Comparison of ENCODE assay signal across 9 cellular contexts in the genomic region with DNA sequence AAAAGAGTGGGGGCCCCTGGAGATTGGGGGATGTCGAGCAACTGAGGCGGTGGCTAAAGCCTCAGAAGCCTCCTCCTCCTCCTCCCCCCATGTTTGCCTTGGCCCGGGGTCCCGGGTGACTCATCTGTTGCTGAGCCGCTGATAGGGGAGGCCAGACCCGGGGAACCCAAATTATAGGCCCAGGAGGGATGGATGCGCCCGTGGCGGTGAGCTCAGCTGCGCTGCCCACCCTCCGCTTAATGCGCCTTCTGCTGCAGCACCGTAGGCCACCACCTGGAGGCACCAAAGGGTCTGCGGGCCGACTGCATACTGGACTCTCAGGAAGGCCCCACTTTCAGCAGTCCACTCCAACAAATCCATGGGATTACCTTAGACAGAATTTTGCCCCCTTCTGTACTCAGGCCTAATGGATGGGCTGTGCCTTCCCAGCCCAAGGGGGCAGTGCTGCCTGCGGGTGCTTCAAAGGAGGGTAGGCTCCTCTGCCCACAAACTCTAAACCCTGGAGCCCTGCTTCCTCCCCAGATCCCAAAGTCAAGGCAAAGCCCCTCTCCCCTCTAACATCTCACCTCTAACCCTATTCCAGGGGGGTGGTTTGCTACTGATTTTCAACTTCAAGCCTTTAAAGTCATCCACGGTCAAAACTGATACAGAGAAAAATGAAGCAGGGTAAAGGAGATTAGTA. TPM values are rescaled to one million over a fixed set of nuclear protein-coding genes. Genes with fewer than 3 reads are reported as not detected.
DNase-seq lines count a peak whose midpoint lies in the region; ATAC-seq, FAIRE-seq and TF ChIP-seq lines count a peak whose summit lies in the region.
"Had no signal": no experiment of that assay in that cellular context is flagged by ENCODE, and none has a peak within 500 bp of the region (broad histone marks: within the 10 kb centered on the region; RNA-seq: fewer than 3 reads in every experiment).

No MANE protein-coding gene starts in this region.

- H3K36me3 ChIP-seq in DOHH2 (ENCODE audit: control insufficient read depth, low read length) (no peaks in the 10 kb centered on the region), SU-DHL-6 (ENCODE audit: low read length) (no peaks in the 10 kb centered on the region), esophagus squamous epithelium (no peaks in the 10 kb centered on the region), pancreas (no peaks in the 10 kb centered on the region)

- DNase-seq in esophagus squamous epithelium (lab: John Stamatoyannopoulos, UW): no peak
- peak in 3 of 6 donors; percentile 49 to 82 (median 53) for DNase-seq in pancreas
- DNase-seq in OCI-M1 (lab: John Stamatoyannopoulos, UW): no peak
- DNase-seq in GM19239 (ENCODE audit: insufficient read length, low spot score): no peak
- DNase-seq in GF-D8 (lab: John Stamatoyannopoulos, UW): no peak

- H2AFZ ChIP-seq in SU-DHL-6 (ENCODE audit: low read depth, low read length, severe bottlenecking): no peak overlapping the region

- H3K4me1 ChIP-seq in DOHH2 (ENCODE audit: control insufficient read depth, low read length) (peaks cover 38% of the 10 kb centered on the region), esophagus squamous epithelium (peaks cover 41 to 63% (median 47%) of the 10 kb centered on the region in 3 donors), pancreas (peaks cover 0 to 11% (median 4%) of the 10 kb centered on the region in 3 donors)

- H3K27ac ChIP-seq in DOHH2 (ENCODE audit: low read depth, low read length): no peak overlapping the region
- no peak overlapping the region for H3K27ac ChIP-seq in SU-DHL-6 (ENCODE audit: low read depth, low read length)
- peak overlapping the region in 1 of 4 donors; percentile 49 for H3K27ac ChIP-seq in esophagus squamous epithelium
- H3K27ac ChIP-seq in pancreas: no peak overlapping the region
- H3K27ac ChIP-seq: skin epidermis had no signal

- H3K4me3 ChIP-seq in DOHH2 (ENCODE audit: low read length): no peak overlapping the region
- H3K4me3 ChIP-seq in SU-DHL-6 (ENCODE audit: insufficient read depth, low read length, poor library complexity, severe bottlenecking): no peak overlapping the region
- H3K4me3 ChIP-seq in esophagus squamous epithelium: no peak overlapping the region
- H3K4me3 ChIP-seq in pancreas: no peak overlapping the region
- H3K4me3 ChIP-seq: skin epidermis had no signal

- H3K9ac ChIP-seq in SU-DHL-6 (ENCODE audit: low read length): no peak overlapping the region

- H3K27me3 ChIP-seq in DOHH2 (ENCODE audit: control insufficient read depth, low read length) (peaks cover 78% of the 10 kb centered on the region), SU-DHL-6 (ENCODE audit: low read length) (no peaks in the 10 kb centered on the region), esophagus squamous epithelium (peaks cover 8 to 100% (median 33%) of the 10 kb centered on the region in 4 donors), pancreas (peaks cover 0 to 20% (median 3%) of the 10 kb centered on the region in 4 donors)

- H3K9me2 ChIP-seq in DOHH2 (replicated peaks; ENCODE audit: control insufficient read depth, low read length) (no peaks in the 10 kb centered on the region), SU-DHL-6 (replicated peaks; ENCODE audit: insufficient read depth, low read length) (no peaks in the 10 kb centered on the region)

- H3F3A ChIP-seq in DOHH2 (ENCODE audit: control insufficient read depth, insufficient read depth) (no peaks in the 10 kb centered on the region), SU-DHL-6 (ENCODE audit: insufficient read depth) (no peaks in the 10 kb centered on the region)

- H3K79me2 ChIP-seq in DOHH2 (ENCODE audit: control insufficient read depth, low read length) (no peaks in the 10 kb centered on the region), SU-DHL-6 (ENCODE audit: insufficient read depth, low read length) (no peaks in the 10 kb centered on the region)

- TF ChIP-seq CTCF in DOHH2 (IDR thresholded peaks at IDR 0.05; ENCODE audit: low read depth, low read length, poor library complexity, severe bottlenecking): peak; percentile 59
- TF ChIP-seq CTCF in SU-DHL-6 (IDR thresholded peaks at IDR 0.05; ENCODE audit: insufficient read depth, low read length, poor library complexity, severe bottlenecking): peak; percentile 25
- TF ChIP-seq CTCF in esophagus squamous epithelium (IDR thresholded peaks at IDR 0.05): peak in 5 of 6 experiments; percentile 7 to 45 (median 30)
- TF ChIP-seq CTCF in pancreas (IDR thresholded peaks at IDR 0.05): peak; percentile 16 to 56 (median 48)

- H3K4me2 ChIP-seq in DOHH2 (ENCODE audit: low read length): no peak overlapping the region
- H3K4me2 ChIP-seq in SU-DHL-6 (ENCODE audit: low read depth, low read length, poor library complexity, severe bottlenecking): no peak overlapping the region

- H3K9me3 ChIP-seq in DOHH2 (ENCODE audit: control insufficient read depth, insufficient read depth, low read length) (no peaks in the 10 kb centered on the region), SU-DHL-6 (ENCODE audit: insufficient read depth, low read length) (no peaks in the 10 kb centered on the region), esophagus squamous epithelium (no peaks in the 10 kb centered on the region), pancreas (no peaks in the 10 kb centered on the region)

- H4K20me1 ChIP-seq in DOHH2 (ENCODE audit: control insufficient read depth, insufficient read depth, low read depth, low read length) (no peaks in the 10 kb centered on the region; the same call in 1 of the 2 replicates), SU-DHL-6 (ENCODE audit: low read depth, low read length) (no peaks in the 10 kb centered on the region)

- ATAC-seq in pancreas (peak in 3 of 4 donors; percentile 53 to 65 (median 63)), GM21447 (IDR thresholded peaks at IDR 0.05; ENCODE audit: unreplicated experiment) (no peak)

- 24 to 30% methylated on average over 5 to 16 of the region's 17 CpGs for WGBS in esophagus squamous epithelium, 2 donors
- WGBS in pancreas, 2 donors: 18 to 21% methylated on average over 14 to 17 of the region's 17 CpGs

- no peak for TF ChIP-seq POLR2A in esophagus squamous epithelium (IDR thresholded peaks at IDR 0.05)

- FAIRE-seq in pancreas (lab: Jason Lieb, UNC) (no peak), GM19239 (lab: Jason Lieb, UNC) (no peak)

- intact Hi-C loops in esophagus squamous epithelium (cut with DNase I) (no loop called here), pancreas (cut with DNase I) (no loop called here)

RNA-seq across cellular contexts. Expression of a gene that starts 2.6 kb away (rescaled TPM):
- total RNA-seq in esophagus squamous epithelium (1 to 10 TPM in 1 of 4 donors, under 1 TPM in 3; 0.19 to 6.3 (median 0.61) TPM), pancreas (under 1 TPM in 5 of 6 donors, not detected in 1; 0.08 to 0.31 (median 0.12) TPM)
- under 1 TPM; 0.34 to 0.59 TPM for polyA plus RNA-seq in pancreas

RNA-seq across cellular contexts. Expression of a gene that starts 4.0 kb away (rescaled TPM):
- total RNA-seq in esophagus squamous epithelium (under 1 TPM in 1 of 4 donors, not detected in 3; 0.41 TPM), pancreas (not detected)
- polyA plus RNA-seq in pancreas: not detected

RNA-seq across cellular contexts. Expression of a gene that starts 16.8 kb away (rescaled TPM):
- 10 to 100 TPM; 52.2 to 76.2 (median 61.6) TPM for total RNA-seq in esophagus squamous epithelium
- 10 to 100 TPM; 45.1 to 96.0 (median 61.7) TPM for total RNA-seq in pancreas
- 10 to 100 TPM; 29.5 to 42.1 TPM for polyA plus RNA-seq in pancreas

RNA-seq across cellular contexts. Expression of a gene that starts 25.0 kb away (rescaled TPM):
- total RNA-seq in esophagus squamous epithelium: under 1 TPM; 0.19 to 0.40 (median 0.26) TPM
- total RNA-seq in pancreas: under 1 TPM in 3 of 6 donors, not detected in 3; 0.03 to 0.09 (median 0.06) TPM
- under 1 TPM; 0.04 to 0.12 TPM for polyA plus RNA-seq in pancreas

RNA-seq across cellular contexts. Expression of a gene that starts 44.4 kb away (rescaled TPM):
- 10 to 100 TPM; 31.9 to 58.6 (median 47.8) TPM for total RNA-seq in esophagus squamous epithelium
- 10 to 100 TPM; 18.2 to 29.8 (median 24.1) TPM for total RNA-seq in pancreas
- polyA plus RNA-seq in pancreas: 10 to 100 TPM; 27.7 to 33.4 TPM
